Comparison of ENCODE assay signal across 8 cellular contexts in genomic region chr5:56814361-56814962, GRCh38. TPM values are rescaled to one million over a fixed set of nuclear protein-coding genes. Genes with fewer than 3 reads are reported as not detected.
A peak's percentile ranks its signal among the peaks of the same experiment; 100 is the strongest.
DNase-seq lines count a peak whose midpoint lies in the region; ATAC-seq, FAIRE-seq and TF ChIP-seq lines count a peak whose summit lies in the region.

No MANE protein-coding gene starts in this region.

- H3K36me3 ChIP-seq in A673 (ENCODE audit: insufficient read depth, low read length, poor library complexity, severe bottlenecking), result no peaks in the 10 kb centered on the region
- no peaks in the 10 kb centered on the region for H3K36me3 ChIP-seq in HEK293 (ENCODE audit: control insufficient read depth in 2 of 2, insufficient read depth in 1 of 2, low read length in 2 of 2)
- H3K36me3 ChIP-seq in lung (ENCODE audit: control insufficient read depth in 2 of 2, insufficient read depth in 2 of 2, low read length in 2 of 2), result no peaks in the 10 kb centered on the region
- H3K36me3 ChIP-seq in thoracic aorta, result no peaks in the 10 kb centered on the region

- FAIRE-seq in H54 (lab: Jason Lieb, UNC), result no peak

- TF ChIP-seq POLR2A in H54 (IDR thresholded peaks at IDR 0.05; ENCODE audit: low read depth, low read length), result no peak

- no peak for ATAC-seq in lung (ENCODE audit: insufficient read depth, low FRiP score)
- ATAC-seq in thoracic aorta (ENCODE audit: insufficient number of reproducible peaks, low FRiP score, low read depth), result peak; percentile 4

- intact Hi-C loops in A673 (cut with micrococcal nuclease; ENCODE audit: unreplicated experiment), result no loop called here

- H3K27me3 ChIP-seq in A673 (replicated peaks; ENCODE audit: insufficient read depth, low read depth, low read length, poor library complexity), result no peaks in the 10 kb centered on the region
- H3K27me3 ChIP-seq in lung (ENCODE audit: control insufficient read depth, insufficient read depth), result no peaks in the 10 kb centered on the region
- H3K27me3 ChIP-seq in thoracic aorta (replicated peaks; ENCODE audit: insufficient read depth), result no peaks in the 10 kb centered on the region

- DNase-seq in A673 (ENCODE audit: low spot score) (peak; percentile 29), ecto neural progenitor cell (ENCODE audit: low spot score) (peak; percentile 60), lung (ENCODE audit: low spot score) (peak; percentile 35), thoracic aorta (ENCODE audit: low spot score) (no peak), GF-D8 (lab: John Stamatoyannopoulos, UW) (no peak), H54 (ENCODE audit: insufficient read length, low spot score) (no peak)
- peak; percentile 28 to 29 for DNase-seq in activated CD4-positive, alpha-beta T cell treated with anti-CD3 and anti-CD28 coated beads for 4 hours

- WGBS in lung, 2 donors, result 0 to 2% methylated on average over 31 of the region's 31 CpGs

- H3K9me3 ChIP-seq in A673 (ENCODE audit: low read depth, low read length, poor library complexity, severe bottlenecking) (no peaks in the 10 kb centered on the region), HEK293 (ENCODE audit: control insufficient read depth, insufficient read depth, low read depth, low read length) (no peaks in the 10 kb centered on the region), lung (ENCODE audit: control insufficient read depth in 2 of 2, insufficient read depth in 1 of 2, low read length in 1 of 2) (no peaks in the 10 kb centered on the region), thoracic aorta (no peaks in the 10 kb centered on the region)

- CTCF ChIA-PET in A673 (lab: Charles Lee) (no interaction called here), HEK293 (lab: Yijun Ruan, JAX) (interaction anchor here (0.6 to 2.0 kb wide), 5 partner anchors 24 to 430 kb away, joined by 3 to 5 read pairs (median 3); no protein-coding TSS in a partner anchor)

- no peak for TF ChIP-seq CTCF in A673 (conservative IDR thresholded peaks at IDR 0.05; ENCODE audit: low read depth, low read length)
- no peak; the same call in 1 of the 2 replicates for TF ChIP-seq CTCF in HEK293 (tag by site-specific recombination; IDR thresholded peaks at IDR 0.05)
- no peak for TF ChIP-seq CTCF in lung (IDR thresholded peaks at IDR 0.05; ENCODE audit: control extremely low read depth, extremely low read depth)
- TF ChIP-seq CTCF in thoracic aorta (IDR thresholded peaks at IDR 0.05), result no peak

- POLR2A ChIA-PET in A673 (lab: Charles Lee; ENCODE audit: low non-redundant PET), result no interaction called here
- POLR2A ChIA-PET in HEK293 (lab: Yijun Ruan, JAX), result interaction anchor here (0.6 kb wide), 1 partner anchor 303 kb away, joined by 3 read pairs; no protein-coding TSS in a partner anchor

- H3K4me1 ChIP-seq in A673 (ENCODE audit: insufficient read depth, low read length, poor library complexity, severe bottlenecking) (peaks cover 15% of the 10 kb centered on the region), HEK293 (ENCODE audit: control insufficient read depth, insufficient read depth, low read length) (peaks cover 7% of the 10 kb centered on the region), lung (ENCODE audit: control insufficient read depth in 2 of 2, insufficient read depth in 2 of 2, low read length in 2 of 2) (peaks cover 1 to 4% of the 10 kb centered on the region in 2 donors), thoracic aorta (ENCODE audit: control insufficient read depth in 1 of 2, low read depth in 2 of 2) (peaks cover 13 to 29% of the 10 kb centered on the region in 2 donors)

- peak overlapping the region; percentile 92 for H3K4me3 ChIP-seq in A673 (ENCODE audit: low read depth, low read length, poor library complexity, severe bottlenecking)
- peak overlapping the region; percentile 79 for H3K4me3 ChIP-seq in HEK293 (ENCODE audit: low read depth, low read length)
- peak overlapping the region; percentile 86 for H3K4me3 ChIP-seq in lung
- H3K4me3 ChIP-seq in thoracic aorta, result peak overlapping the region; percentile 95

- no TSS peak for BruUV-seq in A673 (replicated peaks; lab: Mats Ljungman, UMichigan)

- H3K27ac ChIP-seq in A673 (ENCODE audit: low read depth, low read length, poor library complexity, severe bottlenecking), result no peak overlapping the region
- H3K27ac ChIP-seq in HEK293 (ENCODE audit: extremely low read depth, low read depth, low read length), result peak overlapping the region; percentile 94; the same call in 1 of the 2 replicates
- peak overlapping the region; percentile 89 to 100 for H3K27ac ChIP-seq in lung (ENCODE audit: low read depth in 1 of 2, low read length in 1 of 2)
- H3K27ac ChIP-seq in thoracic aorta, result peak overlapping the region; percentile 33 to 89

TF ChIP-seq in HEK293, 187 proteins besides CTCF, POLR2A, EP300 and RAD21 (continues in another document):
- TF ChIP-seq ZNF16 (tag by site-specific recombination; IDR thresholded peaks at IDR 0.05; ENCODE audit: low read depth) (no peak), ZNF211 (tag by site-specific recombination; IDR thresholded peaks at IDR 0.05; ENCODE audit: low read depth) (no peak), ZNF248 (tag by site-specific recombination; IDR thresholded peaks at IDR 0.05) (no peak), PATZ1 (tag by site-specific recombination; IDR thresholded peaks at IDR 0.05) (peak; percentile 38; the same call in 1 of the 2 replicates), HOXD13 (CRISPR knock-in tag; IDR thresholded peaks at IDR 0.05; ENCODE audit: borderline replicate concordance) (no peak), ZNF629 (tag by site-specific recombination; IDR thresholded peaks at IDR 0.05) (no peak; the same call in 1 of the 2 replicates), ZBTB49 (tag by site-specific recombination; IDR thresholded peaks at IDR 0.05; ENCODE audit: low read depth) (no peak), ZNF221 (tag by site-specific recombination; IDR thresholded peaks at IDR 0.05; ENCODE audit: borderline replicate concordance) (no peak), ZNF202 (tag by site-specific recombination; IDR thresholded peaks at IDR 0.05; ENCODE audit: borderline replicate concordance) (no peak), TCF7L2 (IDR thresholded peaks at IDR 0.05; ENCODE audit: borderline replicate concordance, low read depth, low read length) (no peak), ZNF302 (tag by site-specific recombination; IDR thresholded peaks at IDR 0.05; ENCODE audit: low read depth) (no peak), RBAK (tag by site-specific recombination; IDR thresholded peaks at IDR 0.05) (no peak), ZNF10 (tag by site-specific recombination; IDR thresholded peaks at IDR 0.05) (0 out of 2 replicates have a peak, but pooled peaks have one; percentile 35), ZNF23 (tag by site-specific recombination; IDR thresholded peaks at IDR 0.05; ENCODE audit: borderline replicate concordance) (no peak), ZNF18 (tag by site-specific recombination; IDR thresholded peaks at IDR 0.05) (no peak), WT1 (tag by site-specific recombination; IDR thresholded peaks at IDR 0.05) (0 out of 2 replicates have a peak, but pooled peaks have one; percentile 5), BCL11B (tag by site-specific recombination; IDR thresholded peaks at IDR 0.05; ENCODE audit: low read depth) (no peak), PRDM1 (tag by site-specific recombination; IDR thresholded peaks at IDR 0.05) (peak; percentile 5; the same call in 1 of the 2 replicates), ZNF157 (tag by site-specific recombination; IDR thresholded peaks at IDR 0.05) (no peak)

RNA-seq across cellular contexts. Expression of gene MAP3K1, which starts 0.9 kb away (rescaled TPM):
- 6.3 and 7.2 TPM in 2 replicates for total RNA-seq in A673 (2021)
- 10 to 100 TPM; 21.4 to 55.2 TPM for total RNA-seq in lung
- polyA plus RNA-seq in lung, result 10 to 100 TPM in 1 of 2 donors, 1 to 10 TPM in 1; 7.7 to 10.6 TPM
- total RNA-seq in thoracic aorta, result 10 to 100 TPM in 1 of 2 donors, 1 to 10 TPM in 1; 8.9 to 19.0 TPM

Comparison
In these comparisons a context has a peak if more than half of its experiments do, and no peak if none do; other contexts are left out.
1. DNase-seq: peak in A673 (single experiment), activated CD4-positive, alpha-beta T cell treated with anti-CD3 and anti-CD28 coated beads for 4 hours (2 of 2), ecto neural progenitor cell (single experiment) and lung (single experiment); none in thoracic aorta (single experiment), GF-D8 (single experiment) and H54 (single experiment).
2. Peak in every context shown above with its lines, with median percentiles within 50 percentile points of each other: H3K4me3 ChIP-seq.